Comparison of ENCODE assay signal across 18 cellular contexts in genomic region chr10:1363466-1364121, GRCh38.
"Had no signal": no experiment of that assay in that cellular context is flagged by ENCODE, and none has a peak within 500 bp of the region (broad histone marks: within the 10 kb centered on the region; RNA-seq: fewer than 3 reads in every experiment).

No MANE protein-coding gene starts in this region.

- H3K36me3 Mint-ChIP-seq: activated naive CD4-positive, alpha-beta T cell treated with anti-CD3 and anti-CD28 coated beads, Interleukin-2, amount 10 ng/mL, durations not matched to agents 7 days and 5 days; naive thymus-derived CD4-positive, alpha-beta T cell had no signal

- H3K4me1 ChIP-seq: ascending aorta had no signal

- H3K9me3 Mint-ChIP-seq: activated CD8-positive, alpha-beta T cell treated with anti-CD3 and anti-CD28 coated beads for 36 hours; activated naive CD4-positive, alpha-beta T cell treated with anti-CD3 and anti-CD28 coated beads, Interleukin-2, amount 10 ng/mL, durations not matched to agents 7 days and 5 days; activated T-helper 17 cell treated with anti-CD3 and anti-CD28 coated beads, Interleukin-2, amount 50 U/mL, for 72 hours had no signal

- H3K27me3 ChIP-seq: ascending aorta, esophagus squamous epithelium, SJSA1, transverse colon had no signal

- H3K4me3 Mint-ChIP-seq: activated CD4-positive, alpha-beta T cell treated with anti-CD3 and anti-CD28 coated beads for 36 hours; activated CD8-positive, alpha-beta T cell treated with anti-CD3 and anti-CD28 coated beads for 36 hours; activated naive CD4-positive, alpha-beta T cell treated with anti-CD3 and anti-CD28 coated beads, Interleukin-2, amount 10 ng/mL, durations not matched to agents 7 days and 5 days; activated T-helper 17 cell treated with anti-CD3 and anti-CD28 coated beads, Interleukin-2, amount 50 U/mL, for 72 hours; naive thymus-derived CD4-positive, alpha-beta T cell had no signal

- H3K27ac Mint-ChIP-seq: activated CD4-positive, alpha-beta T cell treated with anti-CD3 and anti-CD28 coated beads for 36 hours; activated CD8-positive, alpha-beta T cell treated with anti-CD3 and anti-CD28 coated beads for 36 hours; activated naive CD4-positive, alpha-beta T cell treated with anti-CD3 and anti-CD28 coated beads, Interleukin-2, amount 10 ng/mL, durations not matched to agents 7 days and 5 days; activated T-helper 17 cell treated with anti-CD3 and anti-CD28 coated beads, Interleukin-2, amount 50 U/mL, for 72 hours; naive thymus-derived CD4-positive, alpha-beta T cell had no signal

- H3K27ac ChIP-seq: ascending aorta, parathyroid adenoma, SJSA1, transverse colon had no signal

- ATAC-seq: activated CD4-positive, alpha-beta T cell treated with anti-CD3 and anti-CD28 coated beads for 36 hours; activated CD8-positive, alpha-beta T cell treated with anti-CD3 and anti-CD28 coated beads for 36 hours; activated T-helper 17 cell treated with anti-CD3 and anti-CD28 coated beads, Interleukin-2, amount 50 U/mL, for 72 hours; left colon; mucosa of descending colon; naive thymus-derived CD4-positive, alpha-beta T cell had no signal

- DNase-seq: activated CD4-positive, alpha-beta T cell treated with anti-CD3 and anti-CD28 coated beads for 36 hours; activated CD8-positive, alpha-beta T cell treated with anti-CD3 and anti-CD28 coated beads for 36 hours; activated naive CD4-positive, alpha-beta T cell treated with anti-CD3 and anti-CD28 coated beads, Interleukin-2, amount 10 ng/mL, durations not matched to agents 7 days and 5 days; esophagus squamous epithelium; hippocampal formation; left colon; mammary epithelial cell; mucosa of descending colon; naive thymus-derived CD4-positive, alpha-beta T cell; stimulated activated CD4-positive, alpha-beta T cell treated with anti-CD3 and anti-CD28 coated beads, Interleukin-15, amount 100 ng/mL, for 24 hours; stimulated activated CD4-positive, alpha-beta T cell treated with anti-CD3 and anti-CD28 coated beads, Interleukin-4, amount 100 ng/mL, for 1 hour; stimulated activated naive CD4-positive, alpha-beta T cell; T-helper 2 cell; transverse colon had no signal
